ENCODE assay signal across 28 cellular contexts in the genomic region with DNA sequence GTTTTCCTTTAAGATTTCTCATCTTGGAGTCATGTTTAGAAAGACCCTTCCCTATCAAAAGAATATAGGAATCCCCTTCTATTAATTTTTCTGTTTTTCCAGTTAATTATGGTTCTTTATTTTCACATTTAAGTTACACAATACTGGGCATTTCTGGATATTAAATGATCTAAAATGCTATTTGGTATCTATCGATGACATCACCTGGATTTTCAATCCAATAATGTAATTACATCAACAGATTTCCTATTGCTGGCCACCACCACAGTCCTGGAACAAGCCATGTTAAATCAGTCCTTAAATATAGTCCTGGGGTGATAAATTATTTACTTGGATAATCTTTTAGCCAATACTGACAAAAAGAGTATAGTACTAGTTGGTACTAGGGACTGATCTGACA.
"Had no signal": no experiment of that assay in that cellular context is flagged by ENCODE, and none has a peak within 500 bp of the region (broad histone marks: within the 10 kb centered on the region; RNA-seq: fewer than 3 reads in every experiment).

No MANE protein-coding gene starts in this region.

- H3K27me3 ChIP-seq: colonic mucosa, dorsolateral prefrontal cortex, esophagus muscularis mucosa, esophagus squamous epithelium, foreskin keratinocyte, gastrocnemius medialis, gastroesophageal sphincter, heart left ventricle, heart right ventricle had no signal

- H3K4me1 ChIP-seq: colonic mucosa, esophagus muscularis mucosa, esophagus squamous epithelium, foreskin keratinocyte, gastrocnemius medialis, gastroesophageal sphincter, heart left ventricle, heart right ventricle had no signal

- DNase-seq: colonic mucosa; cortex of kidney; dermis blood vessel endothelial cell; dorsolateral prefrontal cortex; effector CD4-positive, alpha-beta T cell; effector CD8-positive, alpha-beta T cell; effector memory CD4-positive, alpha-beta T cell; effector memory CD8-positive, alpha-beta T cell; endodermal cell; erythroblast; esophagus squamous epithelium; foreskin fibroblast; foreskin keratinocyte; foreskin melanocyte; gastrocnemius medialis; glutamatergic neuron; head of caudate nucleus; heart left ventricle; heart right ventricle had no signal

- H3K9me3 ChIP-seq: colonic mucosa, esophagus muscularis mucosa, esophagus squamous epithelium, gastrocnemius medialis, gastroesophageal sphincter, heart left ventricle, heart right ventricle had no signal

- H3K27ac ChIP-seq: colonic mucosa, coronary artery, dorsolateral prefrontal cortex, epithelial cell of prostate, esophagus muscularis mucosa, esophagus squamous epithelium, foreskin keratinocyte, gastrocnemius medialis, gastroesophageal sphincter, heart left ventricle, heart right ventricle had no signal

- ATAC-seq: effector memory CD8-positive, alpha-beta T cell; esophagus mucosa; gastrocnemius medialis; gastroesophageal sphincter; heart left ventricle; heart right ventricle had no signal

- H3K36me3 ChIP-seq: colonic mucosa had no signal

- FAIRE-seq: colon, endometrium, endothelial cell of umbilical vein, frontal cortex had no signal

- H3K4me3 ChIP-seq: colonic mucosa, coronary artery, dorsolateral prefrontal cortex, esophagus muscularis mucosa, esophagus squamous epithelium, gastrocnemius medialis, gastroesophageal sphincter, heart left ventricle, heart right ventricle had no signal
